In genomic region chr5:55044093-55044492, GRCh38 we compare ENCODE assay signal across 1 cellular context.
TF ChIP-seq lines count a peak whose summit lies in the region.

No MANE protein-coding gene starts in this region.

TF ChIP-seq in HepG2, 621 proteins besides CTCF, POLR2A, EP300 and RAD21:
- TF ChIP-seq HNF4G (IDR thresholded peaks at IDR 0.05; ENCODE audit: borderline replicate concordance, low read depth, low read length) (no peak), HNF4G (CRISPR knock-in tag; IDR thresholded peaks at IDR 0.05; ENCODE audit: borderline replicate concordance, low read depth) (no peak), DDIT3 (CRISPR knock-in tag; IDR thresholded peaks at IDR 0.05) (no peak)
